Comparison of ENCODE assay signal across 18 cellular contexts in genomic region chr9:16540996-16541668, GRCh38.
DNase-seq lines count a peak whose midpoint lies in the region; TF ChIP-seq lines count a peak whose summit lies in the region.
"Had no signal": no experiment of that assay in that cellular context is flagged by ENCODE, and none has a peak within 500 bp of the region (broad histone marks: within the 10 kb centered on the region; RNA-seq: fewer than 3 reads in every experiment).

No MANE protein-coding gene starts in this region.

- H3K4me2 ChIP-seq in H9 (ENCODE audit: insufficient read depth, insufficient read length, low read length): no peak overlapping the region
- H3K4me2 ChIP-seq in SK-N-SH: no peak overlapping the region
- H3K4me2 ChIP-seq: KMS-11 had no signal

- no peaks in the 10 kb centered on the region for H3K79me2 ChIP-seq in H9 (ENCODE audit: insufficient read depth, low read length)
- H3K79me2 ChIP-seq in SK-N-SH (ENCODE audit: insufficient read depth): peaks cover 9% of the 10 kb centered on the region

- no peak overlapping the region for H3K4ac ChIP-seq in H9 (ENCODE audit: low read depth, low read length)

- WGBS in H9 (ENCODE audit: extremely low coverage, insufficient read length, low lambda C conversion rate): no CpG with 5 or more reads among the region's 5 CpGs
- WGBS in SK-N-SH (ENCODE audit: low lambda C conversion rate): 69% methylated on average over 5 of the region's 5 CpGs

- H2BK5ac ChIP-seq in H9 (ENCODE audit: insufficient read length, low read length): no peak overlapping the region

- POLR2A ChIA-PET in SK-N-SH (lab: Yijun Ruan, JAX): no interaction called here

- H3K27me3 Mint-ChIP-seq in H9 (ENCODE audit: low read depth): no peaks in the 10 kb centered on the region
- H3K27me3 Mint-ChIP-seq: activated CD8-positive, alpha-beta memory T cell treated with anti-CD3 and anti-CD28 coated beads, Interleukin-2, amount 10 ng/mL, durations not matched to agents 7 days and 5 days had no signal

- H3K9ac ChIP-seq in H9 (ENCODE audit: extremely low read depth, insufficient read length, low read length): no peak overlapping the region
- H3K9ac ChIP-seq in SK-N-SH: no peak overlapping the region
- H3K9ac ChIP-seq: KMS-11 had no signal

- H3K23me2 ChIP-seq in H9 (ENCODE audit: insufficient read length, low read depth, low read length, poor library complexity, severe bottlenecking): no peaks in the 10 kb centered on the region

- H3K4me3 ChIP-seq in SK-N-SH (ENCODE audit: low read depth in 2 of 2, low read length in 1 of 2) (no peak overlapping the region), fibroblast of the aortic adventitia (ENCODE audit: low read depth, low read length) (no peak overlapping the region)
- H3K4me3 ChIP-seq: heart left ventricle had no signal

- H3K4me1 ChIP-seq in H9 (ENCODE audit: insufficient read depth, low read length): peaks cover 6% of the 10 kb centered on the region
- H3K4me1 ChIP-seq in SK-N-SH (ENCODE audit: control insufficient read depth in 1 of 2, insufficient read depth in 2 of 2, low read depth in 1 of 2, low read length in 1 of 2): peaks cover 3 to 16% of the 10 kb centered on the region in 2 experiments; a peak in 3 of 4 replicates

- TF ChIP-seq EP300 in SK-N-SH (IDR thresholded peaks at IDR 0.05; ENCODE audit: borderline replicate concordance in 1 of 2, low read depth in 1 of 2, low read length in 1 of 2): 0 out of 4 replicates have a peak, but pooled peaks of 1 of the 2 experiments have one; percentile 13

- H4K20me1 ChIP-seq in H9 (ENCODE audit: control insufficient read depth, insufficient read depth, insufficient read length) (no peaks in the 10 kb centered on the region), SK-N-SH (ENCODE audit: insufficient read depth) (no peaks in the 10 kb centered on the region)

- no peak overlapping the region for H2AK5ac ChIP-seq in H9 (ENCODE audit: insufficient read length, low read length)

- no peak overlapping the region for H3K14ac ChIP-seq in H9 (ENCODE audit: insufficient read depth, low read length)

- no peaks in the 10 kb centered on the region for H3K9me2 ChIP-seq in SK-N-SH

- no peak overlapping the region for H2BK20ac ChIP-seq in H9 (ENCODE audit: low read depth, low read length, poor library complexity, severe bottlenecking)

- H2AFZ ChIP-seq in H9 (ENCODE audit: low read length) (no peak overlapping the region), SK-N-SH (ENCODE audit: low read depth) (no peak overlapping the region)

- H2BK120ac ChIP-seq in H9 (ENCODE audit: low read depth, low read length, poor library complexity, severe bottlenecking): no peak overlapping the region

- H3K9me3 ChIP-seq in H9 (ENCODE audit: control insufficient read depth, low read depth, low read length): no peaks in the 10 kb centered on the region
- H3K9me3 ChIP-seq in SK-N-SH: no peaks in the 10 kb centered on the region
- H3K9me3 ChIP-seq: heart left ventricle had no signal

- DNase-seq in H9 (no peak), SK-N-SH (no peak), fibroblast of the aortic adventitia (ENCODE audit: low read depth) (peak; percentile 27), stromal cell of bone marrow (ENCODE audit: low read depth) (peak; percentile 80), NCI-H1930 (lab: John Stamatoyannopoulos, UW) (no peak), D341Med (ENCODE audit: low spot score) (no peak)
- DNase-seq in stimulated activated CD4-positive, alpha-beta T cell treated with anti-CD3 and anti-CD28 coated beads, Interleukin-12 subunit alpha, Interleukin-12 subunit beta, amount 100 ng/mL, for 4 hours: no peak
- DNase-seq: activated CD4-positive, CD25-positive, alpha-beta regulatory T cell; activated CD8-positive, alpha-beta memory T cell treated with anti-CD3 and anti-CD28 coated beads, Interleukin-2, amount 10 ng/mL, durations not matched to agents 7 days and 5 days; activated gamma-delta T cell treated with Interleukin-2 at 50 U/mL for 16 hours; erythroblast; heart left ventricle; occipital lobe; Right ventricle myocardium superior; stimulated activated CD4-positive, alpha-beta T cell treated with anti-CD3 and anti-CD28 coated beads, Interleukin-2, amount 100 ng/mL, for 48 hours; T-helper 2 cell had no signal

- no peaks in the 10 kb centered on the region for H3K9me3 Mint-ChIP-seq in H9
- H3K9me3 Mint-ChIP-seq: mesothelial cell of epicardium had no signal

- H3K4me3 Mint-ChIP-seq in H9: no peak overlapping the region
- H3K4me3 Mint-ChIP-seq: activated CD8-positive, alpha-beta memory T cell treated with anti-CD3 and anti-CD28 coated beads, Interleukin-2, amount 10 ng/mL, durations not matched to agents 7 days and 5 days; mesothelial cell of epicardium had no signal

- H3K27ac Mint-ChIP-seq in H9: peak overlapping the region in 2 of 3 experiments; percentile 3 to 23; a peak in 1 of 7 replicates
- H3K27ac Mint-ChIP-seq: activated CD8-positive, alpha-beta memory T cell treated with anti-CD3 and anti-CD28 coated beads, Interleukin-2, amount 10 ng/mL, durations not matched to agents 7 days and 5 days; mesothelial cell of epicardium had no signal

- H3K18ac ChIP-seq in H9 (ENCODE audit: insufficient read length, low read depth, low read length): no peak overlapping the region

- H3K56ac ChIP-seq in H9 (ENCODE audit: insufficient read length, low read depth, low read length): no peak overlapping the region

- H3K23ac ChIP-seq in H9 (ENCODE audit: insufficient read length, low read depth, low read length): no peak overlapping the region

- H4K91ac ChIP-seq in H9 (ENCODE audit: insufficient read length, low read depth, low read length): no peak overlapping the region

- CTCF ChIA-PET in SK-N-SH (lab: Yijun Ruan, JAX): interaction anchor here (0.6 kb wide), 2 partner anchors 28 to 277 kb away, joined by 3 read pairs; no protein-coding TSS in a partner anchor

- H3T11ph ChIP-seq in H9 (ENCODE audit: low read length): no peak overlapping the region

- no peaks in the 10 kb centered on the region for H3K36me3 ChIP-seq in SK-N-SH (replicated peaks in 1 of 2; ENCODE audit: control insufficient read depth in 1 of 2, insufficient read depth in 2 of 2, low read length in 1 of 2)
- H3K36me3 ChIP-seq: heart left ventricle had no signal

- no peak overlapping the region for H4K8ac ChIP-seq in H9 (replicated peaks; ENCODE audit: insufficient read length, low read depth, low read length)

- H3K27ac ChIP-seq in H9 (ENCODE audit: insufficient read length, low read depth, low read length) (no peak overlapping the region), SK-N-SH (ENCODE audit: low read depth in 2 of 2, low read length in 1 of 2) (peak overlapping the region in 1 of 2 experiments; percentile 20; a peak in 1 of 4 replicates)
- H3K27ac ChIP-seq: heart left ventricle, KMS-11 had no signal

- H3K27me3 ChIP-seq in H9 (ENCODE audit: insufficient read depth, low read length) (no peaks in the 10 kb centered on the region), SK-N-SH (ENCODE audit: insufficient read depth) (no peaks in the 10 kb centered on the region)
- H3K27me3 ChIP-seq: heart left ventricle had no signal

- peaks cover 24 to 26% of the 10 kb centered on the region in 2 experiments for H3K4me1 Mint-ChIP-seq in H9
- H3K4me1 Mint-ChIP-seq: activated CD8-positive, alpha-beta memory T cell treated with anti-CD3 and anti-CD28 coated beads, Interleukin-2, amount 10 ng/mL, durations not matched to agents 7 days and 5 days had no signal

- H2BK15ac ChIP-seq in H9 (ENCODE audit: low read depth, low read length): no peak overlapping the region

- TF ChIP-seq CTCF in H9 (conservative IDR thresholded peaks at IDR 0.05) (no peak), SK-N-SH (IDR thresholded peaks at IDR 0.05) (no peak), fibroblast of the aortic adventitia (IDR thresholded peaks at IDR 0.05; ENCODE audit: insufficient read depth, low read length) (no peak)

- H2BK12ac ChIP-seq in H9 (ENCODE audit: insufficient read length, low read depth, low read length): no peak overlapping the region

- no peak for TF ChIP-seq RAD21 in SK-N-SH (IDR thresholded peaks at IDR 0.05; ENCODE audit: low read length)

- H3F3A ChIP-seq in SK-N-SH (replicated peaks; ENCODE audit: insufficient read depth): peaks cover 15% of the 10 kb centered on the region

- H3K79me1 ChIP-seq in H9 (ENCODE audit: insufficient read depth, low read depth, low read length, poor library complexity, severe bottlenecking): no peaks in the 10 kb centered on the region

- no peak overlapping the region for H4K5ac ChIP-seq in H9 (ENCODE audit: insufficient read length, low read depth, low read length)

- no peaks in the 10 kb centered on the region for H3K36me3 Mint-ChIP-seq in H9 (ENCODE audit: insufficient read depth in 1 of 3, low read depth in 3 of 3)
- H3K36me3 Mint-ChIP-seq: activated CD8-positive, alpha-beta memory T cell treated with anti-CD3 and anti-CD28 coated beads, Interleukin-2, amount 10 ng/mL, durations not matched to agents 7 days and 5 days; mesothelial cell of epicardium had no signal

TF ChIP-seq in SK-N-SH, 30 proteins besides CTCF, POLR2A, EP300 and RAD21 (continues in another document):
- TF ChIP-seq CHD2 (IDR thresholded peaks at IDR 0.05; ENCODE audit: low read length, partially characterized antibody) (no peak), RFX5 (IDR thresholded peaks at IDR 0.05; ENCODE audit: low read length) (no peak), MAX (IDR thresholded peaks at IDR 0.05; ENCODE audit: low read depth) (no peak), SIN3A (IDR thresholded peaks at IDR 0.05; ENCODE audit: borderline replicate concordance, low read depth, low read length) (no peak), PBX3 (IDR thresholded peaks at IDR 0.05) (peak; percentile 46), EZH2phosphoT487 (IDR thresholded peaks at IDR 0.05; ENCODE audit: borderline replicate concordance, low read depth) (no peak)
- TF ChIP-seq, protein P1, sequence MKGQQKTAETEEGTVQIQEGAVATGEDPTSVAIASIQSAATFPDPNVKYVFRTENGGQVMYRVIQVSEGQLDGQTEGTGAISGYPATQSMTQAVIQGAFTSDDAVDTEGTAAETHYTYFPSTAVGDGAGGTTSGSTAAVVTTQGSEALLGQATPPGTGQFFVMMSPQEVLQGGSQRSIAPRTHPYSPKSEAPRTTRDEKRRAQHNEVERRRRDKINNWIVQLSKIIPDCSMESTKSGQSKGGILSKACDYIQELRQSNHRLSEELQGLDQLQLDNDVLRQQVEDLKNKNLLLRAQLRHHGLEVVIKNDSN (IDR thresholded peaks at IDR 0.05; ENCODE audit: borderline replicate concordance, low read depth): no peak

Comparison
In these comparisons a context has a peak if more than half of its experiments do, and no peak if none do; other contexts are left out.
1. DNase-seq: peak in fibroblast of the aortic adventitia (single experiment) and stromal cell of bone marrow (single experiment); none in H9 (single experiment), SK-N-SH (single experiment), NCI-H1930 (0 of 2), stimulated activated CD4-positive, alpha-beta T cell treated with anti-CD3 and anti-CD28 coated beads, Interleukin-12 subunit alpha, Interleukin-12 subunit beta, amount 100 ng/mL, for 4 hours (single experiment) and D341Med (single experiment).